In genomic region chr5:8844206-8844605, GRCh38 we compare ENCODE assay signal across 19 cellular contexts.
DNase-seq lines count a peak whose midpoint lies in the region; ATAC-seq and TF ChIP-seq lines count a peak whose summit lies in the region.
"Had no signal": no experiment of that assay in that cellular context is flagged by ENCODE, and none has a peak within 500 bp of the region (broad histone marks: within the 10 kb centered on the region; RNA-seq: fewer than 3 reads in every experiment).

No MANE protein-coding gene starts in this region.

- DNase-seq in HFFc6, result no peak
- DNase-seq in caudate nucleus (lab: John Stamatoyannopoulos, UW), result no peak
- no peak for DNase-seq in right cardiac atrium
- DNase-seq in substantia nigra (lab: John Stamatoyannopoulos, UW), result peak in 1 of 49 donors; percentile 64
- DNase-seq in activated CD8-positive, alpha-beta memory T cell treated with anti-CD3 and anti-CD28 coated beads, Interleukin-2, amount 50 U/mL, for 4 hours, result no peak
- DNase-seq in posterior vena cava (ENCODE audit: low spot score), result no peak
- DNase-seq: activated CD4-positive, alpha-beta T cell treated with anti-CD3 and anti-CD28 coated beads, Interleukin-2, amount 10 ng/mL, durations not matched to agents 24 days and 14 days; activated naive CD4-positive, alpha-beta T cell treated with anti-CD3 and anti-CD28 coated beads, Interleukin-2, amount 10 ng/mL, durations not matched to agents 7 days and 5 days; H7; kidney; NCI-H1105; NCI-H2171 treated with DMSO at 0.1 percent for 48 hours; NCI-H82; stimulated activated CD4-positive, alpha-beta T cell treated with anti-CD3 and anti-CD28 coated beads, Interleukin-4, amount 100 ng/mL, for 4 hours; stimulated activated CD8-positive, alpha-beta memory T cell treated with anti-CD3 and anti-CD28 coated beads, Interleukin-4, amount 100 ng/mL, for 48 hours had no signal

- no peaks in the 10 kb centered on the region for H3K27me3 ChIP-seq in right cardiac atrium (ENCODE audit: control insufficient read depth, insufficient read depth)
- H3K27me3 ChIP-seq: body of pancreas had no signal

- H3K27ac ChIP-seq in caudate nucleus (ENCODE audit: low read depth, low read length) (peak overlapping the region; percentile 76), right cardiac atrium (ENCODE audit: low read length) (peak overlapping the region; percentile 22), substantia nigra (ENCODE audit: low read depth, low read length, poor library complexity, severe bottlenecking) (peak overlapping the region; percentile 85)
- H3K27ac ChIP-seq: body of pancreas had no signal

- no peak overlapping the region for H3K4me3 ChIP-seq in right cardiac atrium (ENCODE audit: low read length)
- H3K4me3 ChIP-seq: body of pancreas, skin epidermis had no signal

- H3K9me3 Mint-ChIP-seq in HFFc6, result peaks cover 13% of the 10 kb centered on the region
- H3K9me3 Mint-ChIP-seq in stimulated activated memory B cell treated with anti-CD40 and anti-IgM and Interleukin-4, amounts not matched to agents 10 μg/mL and 1 μg/mL and 100 μg/mL, for 72 hours, result peaks cover 9% of the 10 kb centered on the region

- H3K4me1 ChIP-seq in right cardiac atrium (ENCODE audit: control insufficient read depth, insufficient read depth, low read length), result no peaks in the 10 kb centered on the region
- H3K4me1 ChIP-seq: body of pancreas had no signal

- peak overlapping the region; percentile 90 for H3K27ac Mint-ChIP-seq in HFFc6
- H3K27ac Mint-ChIP-seq in stimulated activated memory B cell treated with anti-CD40 and anti-IgM and Interleukin-4, amounts not matched to agents 10 μg/mL and 1 μg/mL and 100 μg/mL, for 72 hours, result no peak overlapping the region
- H3K27ac Mint-ChIP-seq: activated CD4-positive, alpha-beta T cell treated with anti-CD3 and anti-CD28 coated beads, Interleukin-2, amount 10 ng/mL, durations not matched to agents 24 days and 14 days; activated naive CD4-positive, alpha-beta T cell treated with anti-CD3 and anti-CD28 coated beads, Interleukin-2, amount 10 ng/mL, durations not matched to agents 7 days and 5 days had no signal

- peaks cover 2% of the 10 kb centered on the region; the same call in 1 of the 2 replicates for H3K27me3 Mint-ChIP-seq in HFFc6 (ENCODE audit: insufficient read depth)
- H3K27me3 Mint-ChIP-seq in stimulated activated memory B cell treated with anti-CD40 and anti-IgM and Interleukin-4, amounts not matched to agents 10 μg/mL and 1 μg/mL and 100 μg/mL, for 72 hours, result no peaks in the 10 kb centered on the region
- H3K27me3 Mint-ChIP-seq: activated CD4-positive, alpha-beta T cell treated with anti-CD3 and anti-CD28 coated beads, Interleukin-2, amount 10 ng/mL, durations not matched to agents 24 days and 14 days; activated naive CD4-positive, alpha-beta T cell treated with anti-CD3 and anti-CD28 coated beads, Interleukin-2, amount 10 ng/mL, durations not matched to agents 7 days and 5 days had no signal

- H3K9me3 ChIP-seq in right cardiac atrium (ENCODE audit: control insufficient read depth, low read length), result peaks cover 2% of the 10 kb centered on the region
- H3K9me3 ChIP-seq: body of pancreas had no signal

- TF ChIP-seq CTCF in HFFc6 (IDR thresholded peaks at IDR 0.05), result no peak

- peak overlapping the region; percentile 35 for H3K4me3 Mint-ChIP-seq in HFFc6
- H3K4me3 Mint-ChIP-seq in stimulated activated memory B cell treated with anti-CD40 and anti-IgM and Interleukin-4, amounts not matched to agents 10 μg/mL and 1 μg/mL and 100 μg/mL, for 72 hours, result no peak overlapping the region
- H3K4me3 Mint-ChIP-seq: activated CD4-positive, alpha-beta T cell treated with anti-CD3 and anti-CD28 coated beads, Interleukin-2, amount 10 ng/mL, durations not matched to agents 24 days and 14 days; activated naive CD4-positive, alpha-beta T cell treated with anti-CD3 and anti-CD28 coated beads, Interleukin-2, amount 10 ng/mL, durations not matched to agents 7 days and 5 days had no signal

- H3K4me1 Mint-ChIP-seq in HFFc6 (ENCODE audit: low read depth), result peaks cover 65% of the 10 kb centered on the region
- H3K4me1 Mint-ChIP-seq in stimulated activated memory B cell treated with anti-CD40 and anti-IgM and Interleukin-4, amounts not matched to agents 10 μg/mL and 1 μg/mL and 100 μg/mL, for 72 hours, result no peaks in the 10 kb centered on the region
- H3K4me1 Mint-ChIP-seq: activated CD4-positive, alpha-beta T cell treated with anti-CD3 and anti-CD28 coated beads, Interleukin-2, amount 10 ng/mL, durations not matched to agents 24 days and 14 days; activated naive CD4-positive, alpha-beta T cell treated with anti-CD3 and anti-CD28 coated beads, Interleukin-2, amount 10 ng/mL, durations not matched to agents 7 days and 5 days had no signal

- intact Hi-C loops in right cardiac atrium (cut with DNase I), result no loop called here
- intact Hi-C loops in posterior vena cava (cut with DNase I), result no loop called here

- H3K36me3 Mint-ChIP-seq in HFFc6 (ENCODE audit: low read depth), result peaks cover 9% of the 10 kb centered on the region; the same call in 1 of the 2 replicates
- no peaks in the 10 kb centered on the region for H3K36me3 Mint-ChIP-seq in stimulated activated memory B cell treated with anti-CD40 and anti-IgM and Interleukin-4, amounts not matched to agents 10 μg/mL and 1 μg/mL and 100 μg/mL, for 72 hours
- H3K36me3 Mint-ChIP-seq: activated naive CD4-positive, alpha-beta T cell treated with anti-CD3 and anti-CD28 coated beads, Interleukin-2, amount 10 ng/mL, durations not matched to agents 7 days and 5 days had no signal

- 69% methylated on average over 5 of the region's 5 CpGs for whole genome bisulfite sequencing in right cardiac atrium

- ATAC-seq in right cardiac atrium, result peak in 1 of 2 donors; percentile 42
- ATAC-seq in stimulated activated memory B cell treated with anti-CD40 and anti-IgM and Interleukin-4, amounts not matched to agents 10 μg/mL and 1 μg/mL and 100 μg/mL, for 72 hours, result no peak
- ATAC-seq: Panc1 had no signal

Comparison
In these comparisons a context has a peak if more than half of its experiments do, and no peak if none do; other contexts are left out.
1. H3K27ac ChIP-seq: peak in every context shown above with its lines; median percentile 85 in substantia nigra; 76 in caudate nucleus; 22 in right cardiac atrium.